8 cellular contexts compared by ENCODE assay signal in the genomic region with DNA sequence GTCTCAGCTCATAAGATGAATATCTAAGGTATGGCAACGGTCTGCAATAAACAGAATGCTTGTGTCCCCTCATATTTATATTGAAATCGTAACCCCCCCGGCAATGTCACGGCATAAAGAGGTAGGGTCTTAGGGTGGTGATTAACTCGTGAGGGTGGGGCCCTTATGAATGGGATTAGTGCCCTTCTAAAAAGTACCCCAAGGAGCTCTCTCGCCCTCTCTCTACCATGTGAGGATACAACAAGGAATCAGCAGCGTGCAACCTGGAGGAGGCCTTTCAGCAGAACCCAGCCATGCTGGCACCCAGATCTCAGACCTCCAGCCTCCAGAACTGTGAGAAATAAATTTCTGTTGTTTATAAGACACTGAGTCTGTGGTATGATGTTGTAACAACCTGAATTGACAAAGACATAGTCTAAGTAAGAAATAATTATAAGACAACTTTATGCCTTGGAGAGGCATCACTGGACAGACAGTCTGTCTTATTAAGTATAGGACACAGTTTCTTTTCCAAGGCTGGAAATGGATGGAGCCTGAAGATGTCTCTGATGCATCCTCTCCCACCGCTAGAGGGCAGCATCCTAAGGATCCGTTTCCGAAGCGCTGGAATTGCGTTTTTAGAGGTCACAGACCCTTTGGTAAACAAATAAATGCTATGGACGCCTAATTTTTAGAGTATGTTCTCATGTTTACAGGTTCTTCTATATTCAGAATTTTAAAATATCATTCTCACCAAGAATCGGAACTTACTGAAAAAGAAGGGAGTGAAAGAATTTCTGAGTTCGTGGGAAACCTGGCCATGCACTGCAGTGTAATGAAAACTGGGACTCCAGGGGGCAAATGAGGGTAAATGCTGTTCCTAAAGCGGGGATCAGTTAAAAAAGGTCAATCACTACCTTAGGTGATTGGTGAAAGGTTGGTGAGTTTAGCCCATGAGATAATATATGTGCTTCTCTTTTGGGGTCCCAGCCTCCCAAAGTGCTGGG. TPM values are rescaled to one million over a fixed set of nuclear protein-coding genes. Genes with fewer than 3 reads are reported as not detected.
A peak's percentile ranks its signal among the peaks of the same experiment; 100 is the strongest.
DNase-seq lines count a peak whose midpoint lies in the region; ATAC-seq and TF ChIP-seq lines count a peak whose summit lies in the region.

No MANE protein-coding gene starts in this region.

- H3K36me3 ChIP-seq in cardiac muscle cell (no peaks in the 10 kb centered on the region), right atrium auricular region (no peaks in the 10 kb centered on the region), spleen (no peaks in the 10 kb centered on the region)

- no peaks in the 10 kb centered on the region for H3K4me1 ChIP-seq in cardiac muscle cell (ENCODE audit: low read depth)
- H3K4me1 ChIP-seq in right atrium auricular region, result no peaks in the 10 kb centered on the region
- H3K4me1 ChIP-seq in spleen, result no peaks in the 10 kb centered on the region

- intact Hi-C loops in Right ventricle myocardium inferior (cut with DNase I) (loop anchor here (5.0 kb wide), 1 partner anchor 213 kb away; no protein-coding TSS in a partner anchor), spleen (cut with DNase I; ENCODE audit: low total_unique reads) (loop anchor here (5.0 to 10.0 kb wide), 2 partner anchors 77 to 211 kb away; no protein-coding TSS in a partner anchor)

- peak; percentile 69 to 72 for DNase-seq in cardiac muscle cell (ENCODE audit: low read depth in 1 of 2, low spot score in 1 of 2)
- no peak for DNase-seq in Right ventricle myocardium inferior (ENCODE audit: missing footprints)
- DNase-seq in NCI-H510A treated with DMSO at 0.1 percent for 48 hours (lab: John Stamatoyannopoulos, UW), result peak; percentile 14
- peak; percentile 17 for DNase-seq in activated T-helper 9 cell treated with anti-CD3 and anti-CD28 coated beads, Interleukin-2, amount 50 U/mL, for 16 hours (ENCODE audit: low read depth)
- DNase-seq in right atrium auricular region (ENCODE audit: low spot score), result no peak
- DNase-seq in spleen, result no peak

- H3K27me3 ChIP-seq in cardiac muscle cell, result no peaks in the 10 kb centered on the region
- no peaks in the 10 kb centered on the region for H3K27me3 ChIP-seq in right atrium auricular region
- H3K27me3 ChIP-seq in spleen (replicated peaks in 1 of 7), result peaks cover 0 to 35% (median 0%) of the 10 kb centered on the region in 7 donors

- TF ChIP-seq CTCF in cardiac muscle cell (IDR thresholded peaks at IDR 0.05; ENCODE audit: low read depth, low read length), result peak; percentile 89
- TF ChIP-seq CTCF in right atrium auricular region (IDR thresholded peaks at IDR 0.05), result peak; percentile 48 to 73
- TF ChIP-seq CTCF in spleen (IDR thresholded peaks at IDR 0.05 in 8 of 11, conservative IDR thresholded peaks at IDR 0.05 in 3 of 11), result peak in 9 of 11 experiments; percentile 46 to 79 (median 72)

- ATAC-seq in Right ventricle myocardium inferior (no peak), GM18498 (IDR thresholded peaks at IDR 0.05; ENCODE audit: unreplicated experiment) (no peak), HG03095 (IDR thresholded peaks at IDR 0.05; ENCODE audit: unreplicated experiment) (no peak)

- WGBS in spleen, 5 donors, result 43 to 49% (median 46%) methylated on average over 16 of the region's 16 CpGs

- H3K27ac ChIP-seq in cardiac muscle cell (no peak overlapping the region), right atrium auricular region (no peak overlapping the region), spleen (no peak overlapping the region)

- H3K9me3 ChIP-seq in cardiac muscle cell (ENCODE audit: low read depth), result no peaks in the 10 kb centered on the region
- H3K9me3 ChIP-seq in right atrium auricular region, result peaks cover 0 to 7% of the 10 kb centered on the region in 2 donors
- peaks cover 0 to 12% (median 8%) of the 10 kb centered on the region in 8 donors for H3K9me3 ChIP-seq in spleen

- no peak for TF ChIP-seq POLR2A in spleen (IDR thresholded peaks at IDR 0.05)

- H3K4me3 ChIP-seq in cardiac muscle cell (no peak overlapping the region), right atrium auricular region (no peak overlapping the region), spleen (no peak overlapping the region)

RNA-seq across cellular contexts. Expression of a gene that starts 13.3 kb away (rescaled TPM):
- not detected in 2 replicates for total RNA-seq in cardiac muscle cell
- polyA plus RNA-seq in cardiac muscle cell, result not detected in 2 replicates
- total RNA-seq in Right ventricle myocardium inferior, result not detected
- not detected for total RNA-seq in right atrium auricular region
- not detected for total RNA-seq in spleen
- not detected for polyA plus RNA-seq in spleen

RNA-seq across cellular contexts. Expression of a gene that starts 27.6 kb away (rescaled TPM):
- total RNA-seq in cardiac muscle cell (not detected in 2 replicates), Right ventricle myocardium inferior (not detected), right atrium auricular region (not detected), spleen (10 to 100 TPM in 3 of 7 donors, 1 to 10 TPM in 3, not detected in 1; 3.1 to 20.1 (median 10.3) TPM)
- polyA plus RNA-seq in cardiac muscle cell (not detected in 2 replicates), spleen (1 to 10 TPM; 2.7 to 4.9 (median 3.0) TPM)

Comparison
In these comparisons a context has a peak if more than half of its experiments do, and no peak if none do; other contexts are left out.
1. DNase-seq: peak in cardiac muscle cell (2 of 2), NCI-H510A treated with DMSO at 0.1 percent for 48 hours (single experiment) and activated T-helper 9 cell treated with anti-CD3 and anti-CD28 coated beads, Interleukin-2, amount 50 U/mL, for 16 hours (single experiment); none in Right ventricle myocardium inferior (single experiment), right atrium auricular region (single experiment) and spleen (single experiment).
2. Peak in every context shown above with its lines, with median percentiles within 50 percentile points of each other: CTCF ChIP-seq.